Comparison of ENCODE assay signal across 35 cellular contexts in the genomic region with DNA sequence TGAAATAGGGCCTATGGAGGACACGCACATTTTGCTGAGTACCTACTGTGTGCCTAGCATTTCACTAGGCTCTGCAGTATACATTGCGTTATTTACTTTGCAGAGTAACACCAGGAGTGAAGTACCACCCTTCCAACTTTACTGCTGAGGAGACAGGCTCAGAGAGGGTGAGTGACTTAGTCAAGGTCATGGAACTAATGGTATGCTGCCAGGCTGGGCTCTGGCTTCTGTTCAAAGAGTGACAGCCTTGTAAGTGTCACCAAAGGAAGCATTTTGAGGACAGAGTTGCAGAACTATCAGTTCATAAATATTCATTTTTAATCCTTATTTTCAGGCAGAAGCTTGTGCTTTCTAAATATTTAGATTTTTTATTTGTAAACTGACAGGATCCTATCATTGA.
"Had no signal": no experiment of that assay in that cellular context is flagged by ENCODE, and none has a peak within 500 bp of the region (broad histone marks: within the 10 kb centered on the region; RNA-seq: fewer than 3 reads in every experiment).

No MANE protein-coding gene starts in this region.

- H3K27ac ChIP-seq: ascending aorta, cardiac muscle cell had no signal

- ATAC-seq: activated CD8-positive, alpha-beta T cell treated with anti-CD3 and anti-CD28 coated beads for 36 hours; activated naive CD4-positive, alpha-beta T cell treated with anti-CD3 and anti-CD28 coated beads, Interleukin-2, amount 50 U/mL, for 72 hours; activated T-cell treated with anti-CD3 and anti-CD28 coated beads, Interleukin-2, amount 50 U/mL, for 4 hours; activated T-cell treated with anti-CD3 and anti-CD28 coated beads, Interleukin-2, amount 50 U/mL, for 72 hours; activated T-helper 17 cell treated with anti-CD3 and anti-CD28 coated beads, Interleukin-2, amount 50 U/mL, for 72 hours had no signal

- H3K4me3 Mint-ChIP-seq: activated B cell treated with CpG ODN at 0.5 μM for 24 hours; activated CD4-positive, alpha-beta memory T cell treated with anti-CD3 and anti-CD28 coated beads for 36 hours; activated CD4-positive, alpha-beta T cell treated with anti-CD3 and anti-CD28 coated beads, Interleukin-2, amount 10 ng/mL, durations not matched to agents 24 days and 14 days; activated CD8-positive, alpha-beta T cell treated with anti-CD3 and anti-CD28 coated beads for 36 hours; activated naive CD4-positive, alpha-beta T cell treated with anti-CD3 and anti-CD28 coated beads for 36 hours; activated naive CD8-positive, alpha-beta T cell treated with anti-CD3 and anti-CD28 coated beads for 36 hours; activated T-cell treated with anti-CD3 and anti-CD28 coated beads, Interleukin-2, amount 50 U/mL, for 4 hours; activated T-cell treated with anti-CD3 and anti-CD28 coated beads, Interleukin-2, amount 50 U/mL, for 72 hours; activated T-helper 1 cell treated with anti-CD3 and anti-CD28 coated beads, Interleukin-12 subunit alpha, Interleukin-12 subunit beta, Interleukin-2, Interleukin-4 antibody, amounts not matched to agents 30 ng/mL and 10 ng/mL and 1 ng/mL, durations not matched to agents 14 hours and 24 hours and 36 hours; activated T-helper 17 cell treated with anti-CD3 and anti-CD28 coated beads, Interleukin-2, amount 50 U/mL, for 72 hours; brain; central memory CD8-positive, alpha-beta T cell; T-helper 1 cell treated with Interleukin-12 subunit alpha and Interleukin-12 subunit beta and Interleukin-4 antibody, amounts not matched to agents 30 μg/mL and 1 μg/mL, for 36 hours; T-helper 2 cell treated with Interferon-gamma antibody and Interleukin-4, amounts not matched to agents 5 μg/mL and 100 μg/mL, for 36 hours had no signal

- H3K36me3 ChIP-seq: ascending aorta, cardiac muscle cell had no signal

- H3K4me3 ChIP-seq: ascending aorta, cardiac muscle cell had no signal

- H3K27ac Mint-ChIP-seq: activated B cell treated with CpG ODN at 0.5 μM for 24 hours; activated CD4-positive, alpha-beta memory T cell treated with anti-CD3 and anti-CD28 coated beads for 36 hours; activated CD4-positive, alpha-beta T cell treated with anti-CD3 and anti-CD28 coated beads, Interleukin-2, amount 10 ng/mL, durations not matched to agents 24 days and 14 days; activated CD8-positive, alpha-beta T cell treated with anti-CD3 and anti-CD28 coated beads for 36 hours; activated naive CD4-positive, alpha-beta T cell treated with anti-CD3 and anti-CD28 coated beads for 36 hours; activated naive CD4-positive, alpha-beta T cell treated with anti-CD3 and anti-CD28 coated beads, Interleukin-2, amount 50 U/mL, for 72 hours; activated naive CD8-positive, alpha-beta T cell treated with anti-CD3 and anti-CD28 coated beads for 36 hours; activated T-cell treated with anti-CD3 and anti-CD28 coated beads, Interleukin-2, amount 50 U/mL, for 72 hours; activated T-helper 1 cell treated with anti-CD3 and anti-CD28 coated beads, Interleukin-12 subunit alpha, Interleukin-12 subunit beta, Interleukin-2, Interleukin-4 antibody, amounts not matched to agents 30 ng/mL and 10 ng/mL and 1 ng/mL, durations not matched to agents 14 hours and 24 hours and 36 hours; activated T-helper 17 cell treated with anti-CD3 and anti-CD28 coated beads, Interleukin-2, amount 50 U/mL, for 72 hours; brain; T-helper 1 cell treated with Interleukin-12 subunit alpha and Interleukin-12 subunit beta and Interleukin-4 antibody, amounts not matched to agents 30 μg/mL and 1 μg/mL, for 36 hours; T-helper 2 cell treated with Interferon-gamma antibody and Interleukin-4, amounts not matched to agents 5 μg/mL and 100 μg/mL, for 36 hours had no signal

- H3K4me1 ChIP-seq: ascending aorta had no signal

- H3K36me3 Mint-ChIP-seq: activated CD4-positive, alpha-beta memory T cell treated with anti-CD3 and anti-CD28 coated beads for 36 hours; activated naive CD4-positive, alpha-beta T cell treated with anti-CD3 and anti-CD28 coated beads, Interleukin-2, amount 50 U/mL, for 72 hours; activated naive CD8-positive, alpha-beta T cell treated with anti-CD3 and anti-CD28 coated beads for 36 hours; brain had no signal

- H3K9me3 Mint-ChIP-seq: activated B cell treated with CpG ODN at 0.5 μM for 24 hours; activated CD4-positive, alpha-beta T cell treated with anti-CD3 and anti-CD28 coated beads, Interleukin-2, amount 10 ng/mL, durations not matched to agents 24 days and 14 days; activated CD8-positive, alpha-beta T cell treated with anti-CD3 and anti-CD28 coated beads for 36 hours; activated naive CD8-positive, alpha-beta T cell treated with anti-CD3 and anti-CD28 coated beads for 36 hours; activated T-helper 1 cell treated with anti-CD3 and anti-CD28 coated beads, Interleukin-12 subunit alpha, Interleukin-12 subunit beta, Interleukin-2, Interleukin-4 antibody, amounts not matched to agents 30 ng/mL and 10 ng/mL and 1 ng/mL, durations not matched to agents 14 hours and 24 hours and 36 hours; activated T-helper 17 cell treated with anti-CD3 and anti-CD28 coated beads, Interleukin-2, amount 50 U/mL, for 72 hours; T-helper 1 cell treated with Interleukin-12 subunit alpha and Interleukin-12 subunit beta and Interleukin-4 antibody, amounts not matched to agents 30 μg/mL and 1 μg/mL, for 36 hours had no signal

- DNase-seq: activated B cell treated with CpG ODN at 0.5 μM for 24 hours; activated CD4-positive, alpha-beta memory T cell treated with anti-CD3 and anti-CD28 coated beads for 36 hours; activated CD4-positive, alpha-beta T cell treated with anti-CD3 and anti-CD28 coated beads for 4 hours; activated CD4-positive, alpha-beta T cell treated with anti-CD3 and anti-CD28 coated beads, Interleukin-2, amount 10 ng/mL, durations not matched to agents 24 days and 14 days; activated CD4-positive, alpha-beta T cell treated with anti-CD3 and anti-CD28 coated beads, Interleukin-2, amount 50 U/mL, for 1 hour; activated CD4-positive, alpha-beta T cell treated with anti-CD3 and anti-CD28 coated beads, Interleukin-2, amount 50 U/mL, for 4 hours; activated CD4-positive, CD25-positive, alpha-beta regulatory T cell treated with anti-CD3 and anti-CD28 coated beads, Interleukin-2, amount 50 U/mL, for 72 hours; activated CD8-positive, alpha-beta memory T cell treated with anti-CD3 and anti-CD28 coated beads, Interleukin-2, amount 50 U/mL, for 4 hours; activated CD8-positive, alpha-beta T cell treated with anti-CD3 and anti-CD28 coated beads for 36 hours; activated effector memory CD4-positive, alpha-beta T cell treated with anti-CD3 and anti-CD28 coated beads, Interleukin-2, amount 50 U/mL, for 16 hours; activated gamma-delta T cell treated with Interleukin-2 at 50 U/mL for 16 hours; activated naive CD4-positive, alpha-beta T cell; activated naive CD4-positive, alpha-beta T cell treated with anti-CD3 and anti-CD28 coated beads for 36 hours; activated naive CD4-positive, alpha-beta T cell treated with anti-CD3 and anti-CD28 coated beads, Interleukin-2, amount 50 U/mL, for 16 hours; activated naive CD8-positive, alpha-beta T cell treated with anti-CD3 and anti-CD28 coated beads for 36 hours; activated T-cell treated with anti-CD3 and anti-CD28 coated beads for 4 hours; activated T-cell treated with anti-CD3 and anti-CD28 coated beads, Interleukin-2, amount 50 U/mL, for 1 hour; activated T-cell treated with anti-CD3 and anti-CD28 coated beads, Interleukin-2, amount 50 U/mL, for 4 hours; activated T-cell treated with anti-CD3 and anti-CD28 coated beads, Interleukin-2, amount 50 U/mL, for 72 hours; amygdala; anterior cingulate cortex; caudate nucleus; cerebellar nuclear complex; T-helper 1 cell; T-helper 2 cell; T-helper 9 cell had no signal

- H3K4me1 Mint-ChIP-seq: activated B cell treated with CpG ODN at 0.5 μM for 24 hours; activated CD4-positive, alpha-beta T cell treated with anti-CD3 and anti-CD28 coated beads, Interleukin-2, amount 10 ng/mL, durations not matched to agents 24 days and 14 days; activated naive CD8-positive, alpha-beta T cell treated with anti-CD3 and anti-CD28 coated beads for 36 hours; activated T-helper 17 cell treated with anti-CD3 and anti-CD28 coated beads, Interleukin-2, amount 50 U/mL, for 72 hours; brain; central memory CD8-positive, alpha-beta T cell had no signal

- H3K27me3 Mint-ChIP-seq: activated B cell treated with CpG ODN at 0.5 μM for 24 hours; activated CD4-positive, alpha-beta memory T cell treated with anti-CD3 and anti-CD28 coated beads for 36 hours; activated CD4-positive, alpha-beta T cell treated with anti-CD3 and anti-CD28 coated beads, Interleukin-2, amount 10 ng/mL, durations not matched to agents 24 days and 14 days; activated CD8-positive, alpha-beta T cell treated with anti-CD3 and anti-CD28 coated beads for 36 hours; activated naive CD8-positive, alpha-beta T cell treated with anti-CD3 and anti-CD28 coated beads for 36 hours; activated T-helper 17 cell treated with anti-CD3 and anti-CD28 coated beads, Interleukin-2, amount 50 U/mL, for 72 hours; central memory CD8-positive, alpha-beta T cell had no signal

- H3K27me3 ChIP-seq: ascending aorta had no signal

- H3K9me3 ChIP-seq: ascending aorta had no signal
